8 cellular contexts compared by ENCODE assay signal in genomic region chr1:15304708-15305326, GRCh38. TPM values are rescaled to one million over a fixed set of nuclear protein-coding genes. Genes with fewer than 3 reads are reported as not detected.
A peak's percentile ranks its signal among the peaks of the same experiment; 100 is the strongest.
DNase-seq lines count a peak whose midpoint lies in the region; ATAC-seq, FAIRE-seq and TF ChIP-seq lines count a peak whose summit lies in the region.

No MANE protein-coding gene starts in this region.

- peak; percentile 90 for TF ChIP-seq CTCF in glutamatergic neuron (IDR thresholded peaks at IDR 0.05; ENCODE audit: partially characterized antibody, unreplicated experiment)

- no peaks in the 10 kb centered on the region for H3K36me3 Mint-ChIP-seq in activated T-helper 17 cell treated with anti-CD3 and anti-CD28 coated beads, Interleukin-2, amount 50 U/mL, for 72 hours (ENCODE audit: low read depth)
- peaks cover 19% of the 10 kb centered on the region for H3K36me3 Mint-ChIP-seq in glutamatergic neuron (ENCODE audit: unreplicated experiment)

- no peaks in the 10 kb centered on the region for H3K9me3 Mint-ChIP-seq in activated T-helper 17 cell treated with anti-CD3 and anti-CD28 coated beads, Interleukin-2, amount 50 U/mL, for 72 hours
- no peaks in the 10 kb centered on the region for H3K9me3 Mint-ChIP-seq in glutamatergic neuron (ENCODE audit: unreplicated experiment)

- no peak overlapping the region for H3K27ac Mint-ChIP-seq in activated T-helper 17 cell treated with anti-CD3 and anti-CD28 coated beads, Interleukin-2, amount 50 U/mL, for 72 hours
- no peak overlapping the region for H3K27ac Mint-ChIP-seq in glutamatergic neuron (ENCODE audit: unreplicated experiment)

- no peaks in the 10 kb centered on the region for H3K4me1 Mint-ChIP-seq in activated T-helper 17 cell treated with anti-CD3 and anti-CD28 coated beads, Interleukin-2, amount 50 U/mL, for 72 hours
- no peaks in the 10 kb centered on the region for H3K4me1 Mint-ChIP-seq in glutamatergic neuron (ENCODE audit: low read depth, unreplicated experiment)

- H3K4me3 Mint-ChIP-seq in activated T-helper 17 cell treated with anti-CD3 and anti-CD28 coated beads, Interleukin-2, amount 50 U/mL, for 72 hours = no peak overlapping the region
- H3K4me3 Mint-ChIP-seq in glutamatergic neuron (ENCODE audit: unreplicated experiment) = no peak overlapping the region

- intact Hi-C loops in posterior vena cava (cut with DNase I) = loop anchor here in 1 of 2 donors (1.0 kb wide), 1 partner anchor 178 kb away; no protein-coding TSS in a partner anchor

- no peak for FAIRE-seq in RCC 7860 (lab: Jason Lieb, UNC)

- peak; percentile 77 for ATAC-seq in activated T-helper 17 cell treated with anti-CD3 and anti-CD28 coated beads, Interleukin-2, amount 50 U/mL, for 72 hours (replicated peaks)
- ATAC-seq in HG02571 (IDR thresholded peaks at IDR 0.05; ENCODE audit: unreplicated experiment) = no peak

- peak; percentile 68 for DNase-seq in CD1c-positive myeloid dendritic cell (ENCODE audit: extremely low spot score)
- DNase-seq in HK-2 (ENCODE audit: unreplicated experiment) = peak; percentile 57
- peak; percentile 25 for DNase-seq in RCC 7860 (ENCODE audit: low spot score)
- peak; percentile 69 for DNase-seq in glutamatergic neuron
- DNase-seq in posterior vena cava (ENCODE audit: low spot score) = peak; percentile 86
- peak; percentile 71 for DNase-seq in ureter (ENCODE audit: low spot score)

- peaks cover 5% of the 10 kb centered on the region for H3K27me3 Mint-ChIP-seq in activated T-helper 17 cell treated with anti-CD3 and anti-CD28 coated beads, Interleukin-2, amount 50 U/mL, for 72 hours
- H3K27me3 Mint-ChIP-seq in glutamatergic neuron (ENCODE audit: unreplicated experiment) = peaks cover 3% of the 10 kb centered on the region

RNA-seq across cellular contexts. Expression of gene FHAD1, which starts 57.8 kb away (rescaled TPM):
- total RNA-seq in activated T-helper 17 cell treated with anti-CD3 and anti-CD28 coated beads, Interleukin-2, amount 50 U/mL, for 72 hours = not detected
- total RNA-seq in glutamatergic neuron (ENCODE audit: unreplicated experiment) = not detected
- total RNA-seq in posterior vena cava = under 1 TPM in 1 of 2 donors, not detected in 1; 0.43 TPM
- total RNA-seq in ureter = 12.3 TPM

Comparison
In these comparisons a context has a peak if more than half of its experiments do, and no peak if none do; other contexts are left out.
1. DNase-seq: peak in every context shown above with its lines; median percentile 86 in posterior vena cava; 71 in ureter; 69 in glutamatergic neuron; 68 in CD1c-positive myeloid dendritic cell; 57 in HK-2; 25 in RCC 7860.